Comparison of ENCODE assay signal across 20 cellular contexts in the genomic region with DNA sequence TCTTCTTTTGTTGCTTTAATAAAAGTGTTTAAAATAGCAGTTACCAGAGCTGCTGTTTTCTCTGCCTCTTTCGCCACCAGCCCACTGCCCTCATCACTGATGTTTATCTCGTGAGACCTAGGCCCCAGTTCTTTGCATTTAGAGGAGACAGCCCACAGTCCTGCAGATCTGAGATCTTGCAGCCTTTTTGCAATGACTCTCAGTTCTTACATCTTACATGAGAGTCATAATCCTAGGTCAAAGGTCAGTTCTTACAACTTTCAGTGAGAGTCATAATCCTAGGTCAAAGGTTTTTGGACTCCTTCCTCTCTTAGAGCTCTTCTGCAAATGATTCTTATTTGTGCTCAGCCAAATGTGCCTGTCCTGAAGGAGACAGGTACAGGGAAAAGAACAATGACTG.
DNase-seq lines count a peak whose midpoint lies in the region; ATAC-seq, FAIRE-seq and TF ChIP-seq lines count a peak whose summit lies in the region.
"Had no signal": no experiment of that assay in that cellular context is flagged by ENCODE, and none has a peak within 500 bp of the region (broad histone marks: within the 10 kb centered on the region; RNA-seq: fewer than 3 reads in every experiment).

No MANE protein-coding gene starts in this region.

- H3K4me2 ChIP-seq in SK-N-SH (no peak overlapping the region), K562 (ENCODE audit: insufficient read depth, low read length) (no peak overlapping the region)
- H3K4me2 ChIP-seq: PC-9 had no signal

- DNase-seq in SK-N-SH (no peak), Caco-2 (peak in 1 of 2 experiments; percentile 33), K562 (ENCODE audit: extremely low read depth in 1 of 4, low spot score in 3 of 4) (peak in 1 of 4 experiments; percentile 32), WTC11 (ENCODE audit: low spot score) (no peak), tibial artery (no peak)
- DNase-seq in naive thymus-derived CD4-positive, alpha-beta T cell, result no peak
- DNase-seq: C1 segment of cervical spinal cord; DMS79 treated with DMSO at 0.1 percent for 48 hours; GM23248; NCI-H1048; NCI-H1694; NCI-H2107; NCI-H226; NCI-H526 treated with DMSO at 0.1 percent for 48 hours; NK-92 treated with Interleukin-12 subunit alpha and Interleukin-12 subunit beta, amount 100 ng/mL, for 24 hours; PC-9 had no signal

- H3K9me3 ChIP-seq in SK-N-SH (no peaks in the 10 kb centered on the region), Caco-2 (no peaks in the 10 kb centered on the region), K562 (replicated peaks; ENCODE audit: control insufficient read depth, insufficient read depth, low read depth, low read length) (no peaks in the 10 kb centered on the region), tibial artery (no peaks in the 10 kb centered on the region)
- H3K9me3 ChIP-seq in naive thymus-derived CD4-positive, alpha-beta T cell (ENCODE audit: control insufficient read depth in 2 of 3, low read length in 3 of 3), result no peaks in the 10 kb centered on the region

- H3K27ac Mint-ChIP-seq in Caco-2 (ENCODE audit: unreplicated experiment), result peak overlapping the region; percentile 89
- H3K27ac Mint-ChIP-seq in naive thymus-derived CD4-positive, alpha-beta T cell, result peak overlapping the region; percentile 24 to 97 (median 87)
- H3K27ac Mint-ChIP-seq in WTC11, result no peak overlapping the region

- TF ChIP-seq EP300 in SK-N-SH (IDR thresholded peaks at IDR 0.05; ENCODE audit: borderline replicate concordance in 1 of 2, low read depth in 1 of 2, low read length in 1 of 2), result no peak
- no peak for TF ChIP-seq EP300 in K562 (IDR thresholded peaks at IDR 0.05; ENCODE audit: low read length)

- H3K4me1 Mint-ChIP-seq in Caco-2 (ENCODE audit: low read depth, unreplicated experiment), result peaks cover 31% of the 10 kb centered on the region
- peaks cover 19 to 59% (median 52%) of the 10 kb centered on the region in 7 donors for H3K4me1 Mint-ChIP-seq in naive thymus-derived CD4-positive, alpha-beta T cell
- H3K4me1 Mint-ChIP-seq in WTC11, result peaks cover 27% of the 10 kb centered on the region

- H3K27ac ChIP-seq in SK-N-SH (ENCODE audit: low read depth in 2 of 2, low read length in 1 of 2) (no peak overlapping the region), K562 (ENCODE audit: extremely low read depth, low read depth, low read length) (no peak overlapping the region), tibial artery (no peak overlapping the region)
- no peak overlapping the region for H3K27ac ChIP-seq in naive thymus-derived CD4-positive, alpha-beta T cell (ENCODE audit: low read depth, low read length)
- H3K27ac ChIP-seq: PC-9 had no signal

- POLR2A ChIA-PET in SK-N-SH (lab: Yijun Ruan, JAX) (no interaction called here), Caco-2 (lab: Charles Lee) (interaction anchor here (0.6 to 0.7 kb wide), 3 partner anchors 9 to 406 kb away, joined by 3 to 15 read pairs (median 3); no protein-coding TSS in a partner anchor), K562 (lab: Yijun Ruan, JAX) (interaction anchor here (0.6 to 4.5 kb wide), 4 partner anchors 8 to 441 kb away, joined by 3 to 13 read pairs (median 6); no protein-coding TSS in a partner anchor), WTC11 (lab: Charles Lee) (no interaction called here)
- POLR2A ChIA-PET in naive thymus-derived CD4-positive, alpha-beta T cell (lab: Charles Lee), result interaction anchor here (0.5 to 3.0 kb wide), 3 partner anchors 11 to 581 kb away, joined by 3 to 11 read pairs (median 4); partner anchors contain the start of gene TCAIM

- H4K20me1 ChIP-seq in SK-N-SH (ENCODE audit: insufficient read depth) (no peaks in the 10 kb centered on the region), K562 (replicated peaks; ENCODE audit: control insufficient read depth, insufficient read depth, low read length) (0 out of 2 replicates have a peak, but pooled peaks cover 3% of the 10 kb centered on the region)

- H3K27me3 Mint-ChIP-seq in Caco-2 (ENCODE audit: insufficient read depth, unreplicated experiment) (no peaks in the 10 kb centered on the region), WTC11 (ENCODE audit: low read depth) (no peaks in the 10 kb centered on the region; the same call in 1 of the 2 replicates)
- H3K27me3 Mint-ChIP-seq in naive thymus-derived CD4-positive, alpha-beta T cell, result peaks cover 0 to 9% (median 0%) of the 10 kb centered on the region in 5 donors

- ATAC-seq in SK-N-SH treated with all-trans-retinoic acid at 6 μM for 48 hours (no peak), K562 (peak; percentile 67), WTC11 (no peak), GM19324 (IDR thresholded peaks at IDR 0.05; ENCODE audit: low FRiP score, unreplicated experiment) (no peak)
- ATAC-seq in naive thymus-derived CD4-positive, alpha-beta T cell, result no peak

- CTCF ChIA-PET in SK-N-SH (lab: Yijun Ruan, JAX) (interaction anchor here (1.0 to 2.7 kb wide), 2 partner anchors 8 to 11 kb away, joined by 3 to 11 read pairs; no protein-coding TSS in a partner anchor), Caco-2 (lab: Charles Lee) (no interaction called here), K562 (lab: Yijun Ruan, JAX; ENCODE audit: low intra/inter-chr PET ratio) (no interaction called here), WTC11 (lab: Charles Lee) (interaction anchor here (1.1 to 1.2 kb wide), 2 partner anchors 12 to 98 kb away, joined by 3 read pairs; no protein-coding TSS in a partner anchor)
- CTCF ChIA-PET in naive thymus-derived CD4-positive, alpha-beta T cell (lab: Charles Lee), result interaction anchor here (1.1 to 1.3 kb wide), 2 partner anchors 66 to 213 kb away, joined by 3 read pairs; no protein-coding TSS in a partner anchor

- H2AFZ ChIP-seq in SK-N-SH (ENCODE audit: low read depth), result no peak overlapping the region
- H2AFZ ChIP-seq in K562 (ENCODE audit: low read depth, low read length), result no peak overlapping the region
- H2AFZ ChIP-seq: GM23248, PC-9 had no signal

- H3K9me3 Mint-ChIP-seq in Caco-2 (ENCODE audit: unreplicated experiment), result peaks cover 8% of the 10 kb centered on the region
- no peaks in the 10 kb centered on the region for H3K9me3 Mint-ChIP-seq in naive thymus-derived CD4-positive, alpha-beta T cell
- no peaks in the 10 kb centered on the region for H3K9me3 Mint-ChIP-seq in WTC11

- H3K4me3 ChIP-seq in SK-N-SH (ENCODE audit: low read depth in 2 of 2, low read length in 1 of 2) (no peak overlapping the region), Caco-2 (ENCODE audit: low read depth, low read length) (no peak overlapping the region), K562 (no peak overlapping the region), tibial artery (no peak overlapping the region)
- no peak overlapping the region for H3K4me3 ChIP-seq in naive thymus-derived CD4-positive, alpha-beta T cell (ENCODE audit: low read length)
- H3K4me3 ChIP-seq: GM23248, PC-9 had no signal

- intact Hi-C loops in Caco-2 (cut with micrococcal nuclease; ENCODE audit: unreplicated experiment) (loop anchor here (5.0 to 10.0 kb wide), 2 partner anchors 133 to 215 kb away; partner anchors contain the start of gene ANO10), K562 (cut with micrococcal nuclease) (loop anchor here (2.0 to 5.0 kb wide), 2 partner anchors 67 to 125 kb away; partner anchors contain the start of gene ABHD5), tibial artery (cut with DNase I; ENCODE audit: low total_unique reads) (no loop called here)
- intact Hi-C loops in naive thymus-derived CD4-positive, alpha-beta T cell (cut with micrococcal nuclease), result loop anchor here (5.0 kb wide), 5 partner anchors 65 to 595 kb away; partner anchors contain the start of genes ABHD5 (in 1 of the 2), ANO10 (in 1 of the 2) and TCAIM (in 1 of the 2)

- H3K27me3 ChIP-seq in SK-N-SH (ENCODE audit: insufficient read depth), result no peaks in the 10 kb centered on the region
- no peaks in the 10 kb centered on the region for H3K27me3 ChIP-seq in Caco-2 (replicated peaks; ENCODE audit: control insufficient read depth, insufficient read depth, low read length)
- no peaks in the 10 kb centered on the region; a peak in 1 of 5 replicates for H3K27me3 ChIP-seq in K562 (ENCODE audit: control insufficient read depth in 2 of 2, insufficient read depth in 2 of 2, low read length in 2 of 2)
- H3K27me3 ChIP-seq in naive thymus-derived CD4-positive, alpha-beta T cell (ENCODE audit: control insufficient read depth in 2 of 2, insufficient read depth in 2 of 2, low read length in 2 of 2), result no peaks in the 10 kb centered on the region
- no peaks in the 10 kb centered on the region for H3K27me3 ChIP-seq in tibial artery

- FAIRE-seq in K562 (lab: Jason Lieb, UNC), result peak; percentile 59
- FAIRE-seq: G401.6, GM12891 had no signal

- TF ChIP-seq CTCF in SK-N-SH (IDR thresholded peaks at IDR 0.05) (no peak), Caco-2 (IDR thresholded peaks at IDR 0.05; ENCODE audit: insufficient read depth in 1 of 2, low read depth in 1 of 2, low read length in 1 of 2, severe bottlenecking in 1 of 2, unreplicated experiment in 1 of 2) (no peak), K562 (IDR thresholded peaks at IDR 0.05 in 2 of 3, conservative IDR thresholded peaks at IDR 0.05 in 1 of 3; ENCODE audit: insufficient read depth in 2 of 3, low read depth in 1 of 3, low read length in 3 of 3) (no peak), WTC11 (IDR thresholded peaks at IDR 0.05) (no peak), tibial artery (IDR thresholded peaks at IDR 0.05) (no peak)

- no peaks in the 10 kb centered on the region for H3K9me1 ChIP-seq in K562 (ENCODE audit: control insufficient read depth, insufficient read depth, low read length)

- in situ Hi-C loops in K562 (cut with MboI), result no loop called here

- no peak overlapping the region for H3K9ac ChIP-seq in SK-N-SH
- H3K9ac ChIP-seq in K562 (ENCODE audit: insufficient read depth in 1 of 2, low read depth in 2 of 2, low read length in 2 of 2), result no peak overlapping the region
- H3K9ac ChIP-seq: GM23248 had no signal

- H3K36me3 Mint-ChIP-seq in Caco-2 (ENCODE audit: insufficient read depth, unreplicated experiment) (no peaks in the 10 kb centered on the region), WTC11 (no peaks in the 10 kb centered on the region)
- H3K36me3 Mint-ChIP-seq in naive thymus-derived CD4-positive, alpha-beta T cell, result peaks cover 0 to 4% (median 0%) of the 10 kb centered on the region in 5 donors

- no peaks in the 10 kb centered on the region for H3K9me2 ChIP-seq in SK-N-SH

- TF ChIP-seq POLR2A in K562 (conservative IDR thresholded peaks at IDR 0.05), result no peak

- H3K36me3 ChIP-seq in SK-N-SH (replicated peaks in 1 of 2; ENCODE audit: control insufficient read depth in 1 of 2, insufficient read depth in 2 of 2, low read length in 1 of 2), result no peaks in the 10 kb centered on the region
- H3K36me3 ChIP-seq in Caco-2 (ENCODE audit: control insufficient read depth, insufficient read depth, low read length), result no peaks in the 10 kb centered on the region
- no peaks in the 10 kb centered on the region for H3K36me3 ChIP-seq in K562 (ENCODE audit: control insufficient read depth, insufficient read depth, low read length)
- no peaks in the 10 kb centered on the region for H3K36me3 ChIP-seq in naive thymus-derived CD4-positive, alpha-beta T cell (ENCODE audit: control insufficient read depth in 2 of 3, insufficient read depth in 3 of 3, low read length in 3 of 3)
- no peaks in the 10 kb centered on the region for H3K36me3 ChIP-seq in tibial artery

- H3K4me3 Mint-ChIP-seq in Caco-2 (ENCODE audit: unreplicated experiment), result peak overlapping the region; percentile 41
- peak overlapping the region in 6 of 10 donors; percentile 12 to 58 (median 42) for H3K4me3 Mint-ChIP-seq in naive thymus-derived CD4-positive, alpha-beta T cell
- no peak overlapping the region for H3K4me3 Mint-ChIP-seq in WTC11

- TF ChIP-seq RAD21 in SK-N-SH (IDR thresholded peaks at IDR 0.05; ENCODE audit: low read length), result no peak
- no peak for TF ChIP-seq RAD21 in K562 (CRISPR knock-in tag; conservative IDR thresholded peaks at IDR 0.05 in 1 of 2, IDR thresholded peaks at IDR 0.05 in 1 of 2)

- BruUV-seq in Caco-2 (replicated peaks; lab: Mats Ljungman, UMichigan) (no TSS peak), K562 (replicated peaks; lab: Mats Ljungman, UMichigan) (no TSS peak)

- peaks cover 11% of the 10 kb centered on the region for H3F3A ChIP-seq in SK-N-SH (replicated peaks; ENCODE audit: insufficient read depth)

- H3K4me1 ChIP-seq in SK-N-SH (ENCODE audit: control insufficient read depth in 1 of 2, insufficient read depth in 2 of 2, low read depth in 1 of 2, low read length in 1 of 2), result peaks cover 23 to 35% of the 10 kb centered on the region in 2 experiments; a peak in 3 of 4 replicates
- H3K4me1 ChIP-seq in Caco-2, result peaks cover 43% of the 10 kb centered on the region
- H3K4me1 ChIP-seq in K562 (replicated peaks in 1 of 2; ENCODE audit: control insufficient read depth in 2 of 2, insufficient read depth in 2 of 2, low read length in 2 of 2), result peaks cover 0 to 8% of the 10 kb centered on the region in 2 experiments; a peak in 3 of 5 replicates
- peaks cover 8 to 43% of the 10 kb centered on the region in 2 donors for H3K4me1 ChIP-seq in naive thymus-derived CD4-positive, alpha-beta T cell (ENCODE audit: control insufficient read depth in 2 of 2, insufficient read depth in 2 of 2, low read length in 2 of 2)
- H3K4me1 ChIP-seq in tibial artery, result peaks cover 0 to 19% (median 8%) of the 10 kb centered on the region in 4 donors

- H3K79me2 ChIP-seq in SK-N-SH (ENCODE audit: insufficient read depth) (no peaks in the 10 kb centered on the region), K562 (ENCODE audit: control insufficient read depth, insufficient read depth, low read length) (no peaks in the 10 kb centered on the region)

- 90% methylated on average over 2 of the region's 2 CpGs for WGBS in SK-N-SH (ENCODE audit: low lambda C conversion rate)
- 29% methylated on average over 2 of the region's 2 CpGs for WGBS in K562 (ENCODE audit: insufficient coverage, low coverage, missing lambda C conversion rate)

Comparison
In these comparisons a context has a peak if more than half of its experiments do, and no peak if none do; other contexts are left out.
1. CTCF ChIA-PET loops: an anchor here in SK-N-SH (1.0 to 2.7 kb wide), naive thymus-derived CD4-positive, alpha-beta T cell (1.1 to 1.3 kb wide) and WTC11 (1.1 to 1.2 kb wide); none called in Caco-2 and K562.
2. POLR2A ChIA-PET loops: an anchor here in Caco-2 (0.6 to 0.7 kb wide), K562 (0.6 to 4.5 kb wide) and naive thymus-derived CD4-positive, alpha-beta T cell (0.5 to 3.0 kb wide); none called in SK-N-SH and WTC11.